In genomic region chr1:32798679-32799416, GRCh38 we compare ENCODE assay signal across 1 cellular context.
TF ChIP-seq lines count a peak whose summit lies in the region.

No MANE protein-coding gene starts in this region.

TF ChIP-seq in GM23338, 12 proteins besides CTCF, POLR2A, EP300 and RAD21 (continued from another document):
- TF ChIP-seq REST (IDR thresholded peaks at IDR 0.05; ENCODE audit: unreplicated experiment) (no peak), STAT1 (IDR thresholded peaks at IDR 0.05; ENCODE audit: unreplicated experiment) (no peak), NANOG (IDR thresholded peaks at IDR 0.05; ENCODE audit: borderline replicate concordance) (no peak), CREB1 (CRISPR knock-in tag; IDR thresholded peaks at IDR 0.05; ENCODE audit: low read depth) (no peak), ZNF462 (CRISPR knock-in tag; IDR thresholded peaks at IDR 0.05) (no peak), EZH2phosphoT487 (IDR thresholded peaks at IDR 0.05; ENCODE audit: unreplicated experiment) (no peak)
